In genomic region chr15:95325763-95326688, GRCh38 we compare ENCODE assay signal across 11 cellular contexts.
A peak's percentile ranks its signal among the peaks of the same experiment; 100 is the strongest.
DNase-seq lines count a peak whose midpoint lies in the region; ATAC-seq, FAIRE-seq and TF ChIP-seq lines count a peak whose summit lies in the region.
"Had no signal": no experiment of that assay in that cellular context is flagged by ENCODE, and none has a peak within 500 bp of the region (broad histone marks: within the 10 kb centered on the region; RNA-seq: fewer than 3 reads in every experiment).

No MANE protein-coding gene starts in this region.

- no peaks in the 10 kb centered on the region for H4K20me1 ChIP-seq in endothelial cell of umbilical vein (replicated peaks; ENCODE audit: control insufficient read depth, extremely low read depth, insufficient read depth, low read length)

- peak overlapping the region; percentile 39 for H3K4me3 ChIP-seq in NT2/D1 (ENCODE audit: insufficient read length, low read depth)
- peak overlapping the region; percentile 64 to 81 (median 65) for H3K4me3 ChIP-seq in endothelial cell of umbilical vein (replicated peaks in 1 of 3; ENCODE audit: insufficient read depth in 1 of 3, low read depth in 1 of 3, low read length in 3 of 3)
- H3K4me3 ChIP-seq in lower lobe of right lung = peak overlapping the region; percentile 44
- peak overlapping the region; percentile 44 to 55 (median 46) for H3K4me3 ChIP-seq in stomach

- no peaks in the 10 kb centered on the region for H3K4me1 Mint-ChIP-seq in T-helper 17 cell

- WGBS in stomach, 5 donors = 66 to 74% (median 69%) methylated on average over 10 of the region's 10 CpGs

- no peak overlapping the region for H2AFZ ChIP-seq in endothelial cell of umbilical vein (ENCODE audit: low read depth, low read length)

- H3K27ac Mint-ChIP-seq in T-helper 17 cell = no peak overlapping the region
- H3K27ac Mint-ChIP-seq: activated T-helper 2 cell treated with anti-CD3 and anti-CD28 coated beads, Interferon-gamma antibody, Interleukin-2, Interleukin-4, amounts not matched to agents 10 μg/mL and 5 μg/mL and 100 μg/mL, durations not matched to agents 14 hours and 24 hours and 36 hours had no signal

- H3K27me3 ChIP-seq in NT2/D1 (ENCODE audit: insufficient read depth, insufficient read length) (peaks cover 32% of the 10 kb centered on the region), endothelial cell of umbilical vein (ENCODE audit: control insufficient read depth in 2 of 2, insufficient read depth in 2 of 2, low read length in 2 of 2) (no peaks in the 10 kb centered on the region), lower lobe of right lung (ENCODE audit: low read depth) (peaks cover 25% of the 10 kb centered on the region), stomach (peaks cover 0 to 15% (median 8%) of the 10 kb centered on the region in 3 donors)

- no peaks in the 10 kb centered on the region for H3K9me1 ChIP-seq in endothelial cell of umbilical vein (replicated peaks; ENCODE audit: control insufficient read depth, extremely low read depth, insufficient read depth, low read length)

- H3K27me3 Mint-ChIP-seq in T-helper 17 cell = peaks cover 20% of the 10 kb centered on the region

- TF ChIP-seq CTCF in endothelial cell of umbilical vein (IDR thresholded peaks at IDR 0.05; ENCODE audit: extremely low read depth in 1 of 2, insufficient read depth in 1 of 2, low read depth in 1 of 2, low read length in 2 of 2) (no peak), lower lobe of right lung (IDR thresholded peaks at IDR 0.05) (no peak), stomach (IDR thresholded peaks at IDR 0.05) (no peak)

- intact Hi-C loops in endothelial cell of umbilical vein (cut with micrococcal nuclease) = loop anchor here (1.0 to 2.0 kb wide), 15 partner anchors 22 to 1019 kb away; no protein-coding TSS in a partner anchor
- intact Hi-C loops in lower lobe of right lung (cut with DNase I) = no loop called here
- intact Hi-C loops in stomach (cut with DNase I; ENCODE audit: low total_unique reads) = no loop called here

- peak; percentile 75 for TF ChIP-seq POLR2A in endothelial cell of umbilical vein (IDR thresholded peaks at IDR 0.05; ENCODE audit: low read depth, low read length)
- no peak for TF ChIP-seq POLR2A in stomach (IDR thresholded peaks at IDR 0.05)

- BruUV-seq in endothelial cell of umbilical vein (replicated peaks; lab: Mats Ljungman, UMichigan) = TSS peak; percentile 67

- H3K36me3 Mint-ChIP-seq in T-helper 17 cell (ENCODE audit: low read depth) = no peaks in the 10 kb centered on the region

- peaks cover 4% of the 10 kb centered on the region for H3K4me1 ChIP-seq in NT2/D1 (ENCODE audit: insufficient read depth, insufficient read length)
- peaks cover 63% of the 10 kb centered on the region for H3K4me1 ChIP-seq in endothelial cell of umbilical vein (ENCODE audit: control insufficient read depth, extremely low read depth, insufficient read depth, low read length)
- H3K4me1 ChIP-seq in lower lobe of right lung = peaks cover 9% of the 10 kb centered on the region
- H3K4me1 ChIP-seq in stomach = peaks cover 0 to 11% (median 9%) of the 10 kb centered on the region in 4 donors

- peak overlapping the region; percentile 83 for H3K4me2 ChIP-seq in endothelial cell of umbilical vein (ENCODE audit: insufficient read depth, low read length)

- POLR2A ChIA-PET in endothelial cell of umbilical vein (lab: Charles Lee) = interaction anchor here (0.5 to 0.6 kb wide), 3 partner anchors 29 to 1005 kb away, joined by 3 to 4 read pairs (median 4); no protein-coding TSS in a partner anchor

- H3K9me3 ChIP-seq in NT2/D1 (ENCODE audit: insufficient read depth, low read length) (no peaks in the 10 kb centered on the region), endothelial cell of umbilical vein (replicated peaks; ENCODE audit: control insufficient read depth, insufficient read depth, low read length) (no peaks in the 10 kb centered on the region), lower lobe of right lung (no peaks in the 10 kb centered on the region), stomach (no peaks in the 10 kb centered on the region), T-helper 17 cell (ENCODE audit: control insufficient read depth, low read length, poor library complexity, severe bottlenecking) (no peaks in the 10 kb centered on the region)

- no peak overlapping the region for H3K4me3 Mint-ChIP-seq in T-helper 17 cell

- H3K27ac ChIP-seq in endothelial cell of umbilical vein (ENCODE audit: insufficient read depth, low read depth, low read length) (peak overlapping the region; percentile 98), lower lobe of right lung (peak overlapping the region; percentile 69), stomach (peak overlapping the region in 4 of 5 donors; percentile 45 to 76 (median 66))

- TF ChIP-seq EP300 in stomach (IDR thresholded peaks at IDR 0.05) = no peak

- dilution Hi-C loops in endothelial cell of umbilical vein (cut with MboI; ENCODE audit: extremely low pct_ligation_motif_present, low sequenced_read_pairs) = no loop called here

- CTCF ChIA-PET in endothelial cell of umbilical vein (lab: Charles Lee) = interaction anchor here (0.9 to 2.0 kb wide), 9 partner anchors 22 to 1259 kb away, joined by 3 to 11 read pairs (median 3); no protein-coding TSS in a partner anchor

- ATAC-seq in lower lobe of right lung (no peak), GM21786 (IDR thresholded peaks at IDR 0.05; ENCODE audit: unreplicated experiment) (no peak), T-helper 17 cell (no peak)

- H3K79me2 ChIP-seq in endothelial cell of umbilical vein (ENCODE audit: control insufficient read depth, insufficient read depth, low read length) = peaks cover 42% of the 10 kb centered on the region

- FAIRE-seq in endothelial cell of umbilical vein (lab: Jason Lieb, UNC) = peak; percentile 33

- H3K9ac ChIP-seq in NT2/D1 (ENCODE audit: insufficient read length, low read depth) = no peak overlapping the region
- peak overlapping the region; percentile 98 for H3K9ac ChIP-seq in endothelial cell of umbilical vein (replicated peaks; ENCODE audit: extremely low read depth, insufficient read depth, low read length)

- DNase-seq in NT2/D1 (ENCODE audit: low read depth, low spot score) = no peak
- DNase-seq in endothelial cell of umbilical vein (ENCODE audit: low read depth, low spot score) = peak; percentile 94
- DNase-seq in lower lobe of right lung = no peak
- no peak for DNase-seq in stomach
- DNase-seq in T-helper 17 cell = no peak
- no peak for DNase-seq in NCI-H1105 treated with DMSO at 0.1 percent for 48 hours (lab: John Stamatoyannopoulos, UW)
- DNase-seq in NCI-H226 = no peak
- DNase-seq: occipital lobe, SIG-M5 had no signal

- H3K36me3 ChIP-seq in NT2/D1 (ENCODE audit: insufficient read depth, insufficient read length, low read length) (no peaks in the 10 kb centered on the region), endothelial cell of umbilical vein (ENCODE audit: control insufficient read depth in 2 of 2, extremely low read depth in 1 of 2, insufficient read depth in 2 of 2, low read length in 2 of 2) (no peaks in the 10 kb centered on the region), lower lobe of right lung (no peaks in the 10 kb centered on the region), stomach (no peaks in the 10 kb centered on the region)

TF ChIP-seq in endothelial cell of umbilical vein, 7 proteins besides CTCF, POLR2A, EP300 and RAD21:
- no peak for TF ChIP-seq MYC (IDR thresholded peaks at IDR 0.05; ENCODE audit: low read depth, low read length)
- peak; percentile 77 for TF ChIP-seq POLR2AphosphoS5 (IDR thresholded peaks at IDR 0.05; ENCODE audit: insufficient read depth, low read depth, low read length)
- no peak for TF ChIP-seq EZH2 (IDR thresholded peaks at IDR 0.05; ENCODE audit: borderline replicate concordance, low read depth, low read length, severe bottlenecking)
- no peak for TF ChIP-seq MAX (IDR thresholded peaks at IDR 0.05; ENCODE audit: insufficient read depth, insufficient read length)
- peak; percentile 78 for TF ChIP-seq FOS (IDR thresholded peaks at IDR 0.05; ENCODE audit: borderline replicate concordance, insufficient read depth, low read length)
- peak; percentile 69 for TF ChIP-seq JUN (IDR thresholded peaks at IDR 0.05; ENCODE audit: borderline replicate concordance, insufficient read depth, insufficient read length, low read depth)
- peak; percentile 43 for TF ChIP-seq GATA2 (IDR thresholded peaks at IDR 0.05; ENCODE audit: insufficient read depth, insufficient read length, low read depth, low read length)
